Comparison of ENCODE assay signal across 23 cellular contexts in genomic region chr19:4690362-4690761, GRCh38. TPM values are rescaled to one million over a fixed set of nuclear protein-coding genes. Genes with fewer than 3 reads are reported as not detected.
DNase-seq lines count a peak whose midpoint lies in the region; ATAC-seq, FAIRE-seq and TF ChIP-seq lines count a peak whose summit lies in the region.
"Had no signal": no experiment of that assay in that cellular context is flagged by ENCODE, and none has a peak within 500 bp of the region (broad histone marks: within the 10 kb centered on the region; RNA-seq: fewer than 3 reads in every experiment).

No MANE protein-coding gene starts in this region.

- peak overlapping the region; percentile 16 for H3K27ac Mint-ChIP-seq in stimulated activated naive CD8-positive, alpha-beta T cell treated with anti-CD3 and anti-CD28 coated beads, Interleukin-15, Interleukin-2, amounts not matched to agents 100 ng/mL and 50 ng/mL, for 24 hours
- peak overlapping the region in 1 of 2 donors; percentile 42 for H3K27ac Mint-ChIP-seq in stimulated activated naive CD8-positive, alpha-beta T cell treated with anti-CD3 and anti-CD28 coated beads, Interleukin-15, amount 100 ng/mL, for 72 hours
- H3K27ac Mint-ChIP-seq: activated CD8-positive, alpha-beta T cell treated with anti-CD3 and anti-CD28 coated beads for 36 hours; T-helper 2 cell treated with Interferon-gamma antibody and Interleukin-4, amounts not matched to agents 5 μg/mL and 100 μg/mL, for 36 hours had no signal

- peaks cover 29% of the 10 kb centered on the region for H3K36me3 Mint-ChIP-seq in stimulated activated naive CD8-positive, alpha-beta T cell treated with anti-CD3 and anti-CD28 coated beads, Interleukin-15, Interleukin-2, amounts not matched to agents 100 ng/mL and 50 ng/mL, for 24 hours (ENCODE audit: low read depth)

- WGBS in GM12878 (ENCODE audit: insufficient coverage, insufficient replicate concordance, low lambda C conversion rate, missing lambda C conversion rate) = 81% methylated on average over 13 of the region's 13 CpGs

- RAD21 ChIA-PET in GM12878 (lab: Charles Lee; ENCODE audit: unreplicated experiment) = no interaction called here

- H3K4me3 Mint-ChIP-seq in stimulated activated naive CD8-positive, alpha-beta T cell treated with anti-CD3 and anti-CD28 coated beads, Interleukin-15, Interleukin-2, amounts not matched to agents 100 ng/mL and 50 ng/mL, for 24 hours = no peak overlapping the region
- no peak overlapping the region for H3K4me3 Mint-ChIP-seq in stimulated activated naive CD8-positive, alpha-beta T cell treated with anti-CD3 and anti-CD28 coated beads, Interleukin-15, amount 100 ng/mL, for 72 hours
- H3K4me3 Mint-ChIP-seq: activated CD8-positive, alpha-beta T cell treated with anti-CD3 and anti-CD28 coated beads for 36 hours; naive thymus-derived CD4-positive, alpha-beta T cell; T-helper 2 cell treated with Interferon-gamma antibody and Interleukin-4, amounts not matched to agents 5 μg/mL and 100 μg/mL, for 36 hours had no signal

- H2AFZ ChIP-seq in GM12878 (ENCODE audit: control insufficient read depth, low read depth, low read length) = no peak overlapping the region
- H2AFZ ChIP-seq: hepatocyte, PC-9 had no signal

- H3K9me3 ChIP-seq in GM12878 (replicated peaks; ENCODE audit: control insufficient read depth, insufficient read depth, low read length) = no peaks in the 10 kb centered on the region
- H3K9me3 ChIP-seq: BLaER1 treated with 17β-estradiol and CSF1 and Interleukin-3, amounts not matched to agents 10 nM and 100 nM; ovary had no signal

- TF ChIP-seq POLR2A in GM12878 (IDR thresholded peaks at IDR 0.05; ENCODE audit: low read depth, low read length) = 0 out of 2 replicates have a peak, but pooled peaks have one; percentile 3

- no peak for TF ChIP-seq EP300 in GM12878 (IDR thresholded peaks at IDR 0.05; ENCODE audit: borderline replicate concordance in 1 of 2, control insufficient read depth in 1 of 2, low read depth in 2 of 2, low read length in 2 of 2)

- SMC1A ChIA-PET in GM12878 (lab: Charles Lee; ENCODE audit: uncharacterized antibody, unreplicated experiment) = no interaction called here

- H3K4me2 ChIP-seq in GM12878 (ENCODE audit: control insufficient read depth, insufficient read depth) = no peak overlapping the region
- H3K4me2 ChIP-seq: hepatocyte, PC-9 had no signal

- peaks cover 25 to 38% of the 10 kb centered on the region in 2 experiments; a peak in 3 of 4 replicates for H3K36me3 ChIP-seq in GM12878 (ENCODE audit: control insufficient read depth in 2 of 2, insufficient read depth in 2 of 2, low read length in 1 of 2)

- no peak for TF ChIP-seq RAD21 in GM12878 (IDR thresholded peaks at IDR 0.05; ENCODE audit: insufficient read depth, low read depth, low read length)

- no peak for TF ChIP-seq CTCF in GM12878 (IDR thresholded peaks at IDR 0.05 in 2 of 3, conservative IDR thresholded peaks at IDR 0.05 in 1 of 3; ENCODE audit: control insufficient read depth in 2 of 3, extremely low read depth in 1 of 3, insufficient read depth in 1 of 3, low read depth in 3 of 3, low read length in 3 of 3)
- TF ChIP-seq CTCF in foreskin keratinocyte (conservative IDR thresholded peaks at IDR 0.05) = peak; percentile 39

- no peak overlapping the region for H3K4me3 ChIP-seq in GM12878
- H3K4me3 ChIP-seq: BLaER1 treated with 17β-estradiol and CSF1 and Interleukin-3, amounts not matched to agents 10 nM and 100 nM; hepatocyte; ovary; PC-9; SK-N-MC had no signal

- ATAC-seq in stimulated activated naive CD8-positive, alpha-beta T cell treated with anti-CD3 and anti-CD28 coated beads, Interleukin-15, amount 100 ng/mL, for 72 hours = no peak
- ATAC-seq in GM12878 = no peak
- ATAC-seq in foreskin keratinocyte = no peak
- ATAC-seq in GM21576 (IDR thresholded peaks at IDR 0.05; ENCODE audit: unreplicated experiment) = no peak
- ATAC-seq: activated CD8-positive, alpha-beta T cell treated with anti-CD3 and anti-CD28 coated beads for 36 hours; naive thymus-derived CD4-positive, alpha-beta T cell had no signal

- H3K79me2 ChIP-seq in GM12878 (ENCODE audit: control insufficient read depth, insufficient read depth, low read length) = no peaks in the 10 kb centered on the region
- H3K79me2 ChIP-seq: hepatocyte had no signal

- no peaks in the 10 kb centered on the region for H3K27me3 Mint-ChIP-seq in stimulated activated naive CD8-positive, alpha-beta T cell treated with anti-CD3 and anti-CD28 coated beads, Interleukin-15, Interleukin-2, amounts not matched to agents 100 ng/mL and 50 ng/mL, for 24 hours
- H3K27me3 Mint-ChIP-seq in stimulated activated naive CD8-positive, alpha-beta T cell treated with anti-CD3 and anti-CD28 coated beads, Interleukin-15, amount 100 ng/mL, for 72 hours = no peaks in the 10 kb centered on the region
- H3K27me3 Mint-ChIP-seq: activated CD8-positive, alpha-beta T cell treated with anti-CD3 and anti-CD28 coated beads for 36 hours; naive thymus-derived CD4-positive, alpha-beta T cell had no signal

- no peak for DNase-seq in stimulated activated naive CD8-positive, alpha-beta T cell treated with anti-CD3 and anti-CD28 coated beads, Interleukin-15, amount 100 ng/mL, for 72 hours
- DNase-seq in GM12878 (ENCODE audit: low read depth, low spot score) (no peak), foreskin keratinocyte (no peak), urothelium cell line (ENCODE audit: low spot score) (no peak), HEK293T (ENCODE audit: extremely low spot score) (no peak), DMS 273 (lab: John Stamatoyannopoulos, UW; ENCODE audit: unreplicated experiment) (no peak)
- DNase-seq: activated CD4-positive, CD25-positive, alpha-beta regulatory T cell; activated CD8-positive, alpha-beta T cell treated with anti-CD3 and anti-CD28 coated beads for 36 hours; activated naive CD4-positive, alpha-beta T cell; activated T-cell treated with anti-CD3 and anti-CD28 coated beads, Interleukin-2, amount 50 U/mL, for 1 hour; anterior cingulate cortex; mesendoderm; naive thymus-derived CD4-positive, alpha-beta T cell; NCI-H774; ovary; PC-9 had no signal

- H3K4me1 ChIP-seq in GM12878 (ENCODE audit: control insufficient read depth, insufficient read depth, low read length) (no peaks in the 10 kb centered on the region), foreskin keratinocyte (peaks cover 11% of the 10 kb centered on the region)

- no peak overlapping the region for H3K9ac ChIP-seq in GM12878 (ENCODE audit: control insufficient read depth, insufficient read depth, low read length)

- intact Hi-C loops in GM12878 (cut with micrococcal nuclease; ENCODE audit: unreplicated experiment) = no loop called here

- no peaks in the 10 kb centered on the region for H3K9me3 Mint-ChIP-seq in stimulated activated naive CD8-positive, alpha-beta T cell treated with anti-CD3 and anti-CD28 coated beads, Interleukin-15, Interleukin-2, amounts not matched to agents 100 ng/mL and 50 ng/mL, for 24 hours
- no peaks in the 10 kb centered on the region for H3K9me3 Mint-ChIP-seq in stimulated activated naive CD8-positive, alpha-beta T cell treated with anti-CD3 and anti-CD28 coated beads, Interleukin-15, amount 100 ng/mL, for 72 hours
- H3K9me3 Mint-ChIP-seq: activated CD8-positive, alpha-beta T cell treated with anti-CD3 and anti-CD28 coated beads for 36 hours; T-helper 2 cell treated with Interferon-gamma antibody and Interleukin-4, amounts not matched to agents 5 μg/mL and 100 μg/mL, for 36 hours had no signal

- in situ Hi-C loops in GM12878 (cut with MboI) = no loop called here

- POLR2A ChIA-PET in GM12878 (lab: Charles Lee) (no interaction called here), HEK293T (lab: Yijun Ruan, JAX) (no interaction called here)

- BruUV-seq in GM12878 (replicated peaks; lab: Mats Ljungman, UMichigan) = no TSS peak

- H4K20me1 ChIP-seq in GM12878 (ENCODE audit: control insufficient read depth, insufficient read depth) = no peaks in the 10 kb centered on the region

- H3K27ac ChIP-seq in GM12878 (ENCODE audit: control insufficient read depth, insufficient read depth) (no peak overlapping the region), foreskin keratinocyte (no peak overlapping the region)
- H3K27ac ChIP-seq: hepatocyte, ovary, PC-9, SK-N-MC had no signal

- no peak for FAIRE-seq in GM12878 (lab: Jason Lieb, UNC)
- peak; percentile 37 for FAIRE-seq in urothelium cell line (lab: Jason Lieb, UNC)
- FAIRE-seq: islet of Langerhans had no signal

- no peaks in the 10 kb centered on the region for H3K27me3 ChIP-seq in GM12878 (replicated peaks in 1 of 2; ENCODE audit: control insufficient read depth in 2 of 2, insufficient read depth in 2 of 2, low read length in 1 of 2)
- no peaks in the 10 kb centered on the region for H3K27me3 ChIP-seq in foreskin keratinocyte
- H3K27me3 ChIP-seq: BLaER1 treated with 17β-estradiol and CSF1 and Interleukin-3, amounts not matched to agents 10 nM and 100 nM; hepatocyte; ovary had no signal

- CTCF ChIA-PET in GM12878 (lab: Yijun Ruan, JAX) = no interaction called here
- CTCF ChIA-PET in HEK293T (lab: Yijun Ruan, JAX) = no interaction called here

- H3K4me1 Mint-ChIP-seq in stimulated activated naive CD8-positive, alpha-beta T cell treated with anti-CD3 and anti-CD28 coated beads, Interleukin-15, Interleukin-2, amounts not matched to agents 100 ng/mL and 50 ng/mL, for 24 hours (ENCODE audit: low read depth) = no peaks in the 10 kb centered on the region
- H3K4me1 Mint-ChIP-seq in stimulated activated naive CD8-positive, alpha-beta T cell treated with anti-CD3 and anti-CD28 coated beads, Interleukin-15, amount 100 ng/mL, for 72 hours = no peaks in the 10 kb centered on the region

RNA-seq across cellular contexts. Expression of gene MYDGF, which starts 20.2 kb away (rescaled TPM):
- total RNA-seq in GM12878 (2013; cell fraction: nucleolus; rRNA removed) = 25.3 and 26.6 TPM in 2 replicates
- 68.7 and 83.5 TPM in 2 replicates for total RNA-seq in GM12878 (2014; rRNA removed)
- total RNA-seq in GM12878 (2014; rRNA removed; fragmentation: Illumina TruSeq; extraction: Trizol) = 46.0 and 50.2 TPM in 2 replicates
- 57.4 and 64.7 TPM in 2 replicates for total RNA-seq in GM12878 (2021)
- polyA plus RNA-seq in GM12878 (2011; ENCODE audit: low read depth) = 61.8 TPM
- 31.3 and 45.6 TPM in 2 replicates for polyA plus RNA-seq in GM12878 (2011; rRNA removed)
- 72.7 and 135 TPM in 2 replicates for polyA plus RNA-seq in GM12878 (2011; cell fraction: cytosol; rRNA removed)
- 44.9 and 47.5 TPM in 2 replicates for polyA plus RNA-seq in GM12878 (2011; cell fraction: nucleus; rRNA removed)
- 111 and 140 TPM in 2 replicates for polyA plus RNA-seq in GM12878 (2012)
- 17.9 and 39.1 TPM in 2 replicates for polyA plus RNA-seq in GM12878 (2014; fragmentation: Illumina TruSeq; extraction: Trizol)
- polyA plus RNA-seq in GM12878 (2014; fragmentation: Nextera tagmentation; extraction: Ambion mirVana) = 10 to 100 TPM in 1 of 2 experiments, 1 to 10 TPM in 1; 2.3 to 18.5 TPM
- 92.8 and 96.7 TPM in 2 replicates for polyA plus RNA-seq in GM12878 (2014; rRNA removed)
- 100 to 1,000 TPM; 183 to 196 TPM for polyA plus RNA-seq in GM12878 (2016; fragmentation: Nextera tagmentation; extraction: Ambion mirVana)
- 15.4 and 26.8 TPM in 2 replicates for polyA minus RNA-seq in GM12878 (2011; rRNA and poly(A)+ RNA removed)
- polyA minus RNA-seq in GM12878 (2011; cell fraction: cytosol; rRNA and poly(A)+ RNA removed) = 14.0 and 15.4 TPM in 2 replicates
- polyA minus RNA-seq in GM12878 (2011; cell fraction: nucleus; rRNA and poly(A)+ RNA removed) = 7.4 and 12.1 TPM in 2 replicates
- 127 and 150 TPM in 2 replicates for total RNA-seq in foreskin keratinocyte
- polyA plus RNA-seq in foreskin keratinocyte = 205 and 269 TPM in 2 replicates

RNA-seq across cellular contexts. Expression of gene DPP9, which starts 33.3 kb away (rescaled TPM):
- total RNA-seq in GM12878 (2013; cell fraction: nucleolus; rRNA removed) = 114 and 131 TPM in 2 replicates
- 32.3 and 35.7 TPM in 2 replicates for total RNA-seq in GM12878 (2014; rRNA removed)
- 14.9 and 15.2 TPM in 2 replicates for total RNA-seq in GM12878 (2014; rRNA removed; fragmentation: Illumina TruSeq; extraction: Trizol)
- 54.5 and 58.6 TPM in 2 replicates for total RNA-seq in GM12878 (2021)
- polyA plus RNA-seq in GM12878 (2011; ENCODE audit: low read depth) = 7.2 TPM
- 4.5 and 10.0 TPM in 2 replicates for polyA plus RNA-seq in GM12878 (2011; rRNA removed)
- polyA plus RNA-seq in GM12878 (2011; cell fraction: cytosol; rRNA removed) = 13.7 and 15.7 TPM in 2 replicates
- 30.1 and 56.0 TPM in 2 replicates for polyA plus RNA-seq in GM12878 (2011; cell fraction: nucleus; rRNA removed)
- polyA plus RNA-seq in GM12878 (2012) = 22.3 and 28.0 TPM in 2 replicates
- polyA plus RNA-seq in GM12878 (2014; fragmentation: Illumina TruSeq; extraction: Trizol) = 11.4 and 24.1 TPM in 2 replicates
- polyA plus RNA-seq in GM12878 (2014; fragmentation: Nextera tagmentation; extraction: Ambion mirVana) = 1 to 10 TPM in 1 of 2 experiments, under 1 TPM in 1; 0.64 to 1.2 TPM
- polyA plus RNA-seq in GM12878 (2014; rRNA removed) = 31.0 and 40.9 TPM in 2 replicates
- polyA plus RNA-seq in GM12878 (2016; fragmentation: Nextera tagmentation; extraction: Ambion mirVana) = 10 to 100 TPM; 50.6 to 52.9 TPM
- 13.0 and 18.5 TPM in 2 replicates for polyA minus RNA-seq in GM12878 (2011; rRNA and poly(A)+ RNA removed)
- 13.9 and 19.4 TPM in 2 replicates for polyA minus RNA-seq in GM12878 (2011; cell fraction: cytosol; rRNA and poly(A)+ RNA removed)
- polyA minus RNA-seq in GM12878 (2011; cell fraction: nucleus; rRNA and poly(A)+ RNA removed) = 23.8 and 35.4 TPM in 2 replicates
- total RNA-seq in foreskin keratinocyte = 86.8 and 88.1 TPM in 2 replicates
- 55.8 and 60.1 TPM in 2 replicates for polyA plus RNA-seq in foreskin keratinocyte

RNA-seq across cellular contexts. Expression of gene TNFAIP8L1, which starts 51.0 kb away (rescaled TPM):
- 17.9 and 19.3 TPM in 2 replicates for total RNA-seq in GM12878 (2013; cell fraction: nucleolus; rRNA removed)
- total RNA-seq in GM12878 (2014; rRNA removed) (5.0 TPM in 2 replicates), GM12878 (2014; rRNA removed; fragmentation: Illumina TruSeq; extraction: Trizol) (8.3 and 8.7 TPM in 2 replicates), GM12878 (2021) (12.7 and 14.3 TPM in 2 replicates), foreskin keratinocyte (11.0 and 14.1 TPM in 2 replicates)
- polyA plus RNA-seq in GM12878 (2011; ENCODE audit: low read depth) = 4.5 TPM
- polyA plus RNA-seq in GM12878 (2011; rRNA removed) (7.6 and 9.0 TPM in 2 replicates), GM12878 (2014; fragmentation: Illumina TruSeq; extraction: Trizol) (4.6 and 8.6 TPM in 2 replicates), GM12878 (2014; fragmentation: Nextera tagmentation; extraction: Ambion mirVana) (1 to 10 TPM in 1 of 2 experiments, under 1 TPM in 1; 0.93 to 2.4 TPM), GM12878 (2014; rRNA removed) (12.4 and 13.1 TPM in 2 replicates), GM12878 (2016; fragmentation: Nextera tagmentation; extraction: Ambion mirVana) (1 to 10 TPM; 8.3 to 9.2 TPM), foreskin keratinocyte (10.8 and 13.0 TPM in 2 replicates)
- 14.0 and 14.6 TPM in 2 replicates for polyA plus RNA-seq in GM12878 (2011; cell fraction: cytosol; rRNA removed)
- polyA plus RNA-seq in GM12878 (2011; cell fraction: nucleus; rRNA removed) = 4.2 and 6.9 TPM in 2 replicates
- 7.7 and 9.0 TPM in 2 replicates for polyA plus RNA-seq in GM12878 (2012)
- 6.7 and 13.4 TPM in 2 replicates for polyA minus RNA-seq in GM12878 (2011; rRNA and poly(A)+ RNA removed)
- polyA minus RNA-seq in GM12878 (2011; cell fraction: cytosol; rRNA and poly(A)+ RNA removed) = 5.9 and 6.3 TPM in 2 replicates
- polyA minus RNA-seq in GM12878 (2011; cell fraction: nucleus; rRNA and poly(A)+ RNA removed) = 4.1 and 6.6 TPM in 2 replicates
